In the genomic region with DNA sequence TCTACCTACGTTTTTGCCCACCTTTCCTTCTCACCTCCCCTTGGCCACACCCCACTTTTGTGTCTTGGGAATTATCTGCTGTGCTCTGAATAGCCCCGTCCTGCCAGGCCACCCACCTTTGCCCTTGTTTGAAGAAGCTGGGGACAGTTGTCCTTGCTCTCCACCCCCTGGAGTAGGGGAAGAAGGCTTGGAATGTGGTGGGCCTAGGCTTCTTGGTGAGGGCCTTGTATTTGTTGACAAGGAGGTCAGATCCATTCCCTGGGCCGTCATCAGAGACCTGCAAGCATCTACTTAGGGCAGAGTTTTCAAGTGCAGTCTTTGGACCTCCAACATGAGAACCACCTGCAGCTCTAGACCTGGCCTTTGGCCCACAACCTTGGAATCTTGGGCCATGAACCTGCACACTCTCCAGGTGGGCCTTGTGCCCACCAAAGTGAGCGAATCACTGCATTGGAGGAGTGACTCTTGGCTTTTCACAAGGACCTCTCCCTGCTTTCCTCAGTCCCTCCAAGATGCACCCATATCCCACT, we compare ENCODE assay signal across 23 cellular contexts.
"Had no signal": no experiment of that assay in that cellular context is flagged by ENCODE, and none has a peak within 500 bp of the region (broad histone marks: within the 10 kb centered on the region; RNA-seq: fewer than 3 reads in every experiment).

No MANE protein-coding gene starts in this region.

- ATAC-seq: esophagus mucosa, left colon, right lobe of liver had no signal

- H3K36me3 Mint-ChIP-seq: memory B cell; stimulated activated memory B cell treated with anti-CD40 and anti-IgM and Interleukin-4, amounts not matched to agents 10 μg/mL and 1 μg/mL and 100 μg/mL, for 72 hours; type B pancreatic cell had no signal

- H3K9me3 ChIP-seq: right lobe of liver, SJCRH30, stomach, testis had no signal

- H3K36me3 ChIP-seq: brain microvascular endothelial cell, right lobe of liver, SJCRH30, stomach, WERI-Rb-1 had no signal

- H3K4me1 Mint-ChIP-seq: memory B cell; stimulated activated memory B cell treated with anti-CD40 and anti-IgM and Interleukin-4, amounts not matched to agents 10 μg/mL and 1 μg/mL and 100 μg/mL, for 72 hours had no signal

- H3K4me3 ChIP-seq: right lobe of liver, SJCRH30, skin epidermis, stomach, testis had no signal

- DNase-seq: activated CD4-positive, alpha-beta T cell treated with anti-CD3 and anti-CD28 coated beads, Interleukin-2, amount 10 ng/mL, durations not matched to agents 7 days and 5 days; activated CD4-positive, CD25-positive, alpha-beta regulatory T cell treated with anti-CD3 and anti-CD28 coated beads, Interleukin-2, amount 50 U/mL, for 72 hours; activated naive CD4-positive, alpha-beta T cell treated with Interleukin-2 at 50 U/mL for 16 hours; activated naive CD8-positive, alpha-beta T cell treated with anti-CD3 and anti-CD28 coated beads, Interleukin-2, amount 10 ng/mL, durations not matched to agents 7 days and 5 days; activated T-cell treated with anti-CD3 and anti-CD28 coated beads, Interleukin-2, amount 50 U/mL, for 4 hours; cortex of kidney; left colon; occipital lobe; right lobe of liver; stomach; testis; WERI-Rb-1 had no signal

- H3K4me1 ChIP-seq: right lobe of liver, stomach, testis had no signal

- H3K4me3 Mint-ChIP-seq: activated CD4-positive, alpha-beta T cell treated with anti-CD3 and anti-CD28 coated beads, Interleukin-2, amount 10 ng/mL, durations not matched to agents 7 days and 5 days; activated CD8-positive, alpha-beta T cell treated with anti-CD3 and anti-CD28 coated beads for 36 hours; activated naive CD8-positive, alpha-beta T cell treated with anti-CD3 and anti-CD28 coated beads, Interleukin-2, amount 10 ng/mL, durations not matched to agents 7 days and 5 days; activated T-cell treated with anti-CD3 and anti-CD28 coated beads, Interleukin-2, amount 50 U/mL, for 4 hours; central memory CD8-positive, alpha-beta T cell; memory B cell; stimulated activated memory B cell treated with anti-CD40 and anti-IgM and Interleukin-4, amounts not matched to agents 10 μg/mL and 1 μg/mL and 100 μg/mL, for 72 hours; type B pancreatic cell had no signal

- H3K27me3 ChIP-seq: brain microvascular endothelial cell, right lobe of liver, SJCRH30, stomach, testis had no signal

- H3K27ac ChIP-seq: right lobe of liver, SJCRH30, skin epidermis, stomach, testis, WERI-Rb-1 had no signal

- H3K27me3 Mint-ChIP-seq: activated CD4-positive, alpha-beta T cell treated with anti-CD3 and anti-CD28 coated beads, Interleukin-2, amount 10 ng/mL, durations not matched to agents 7 days and 5 days; activated CD8-positive, alpha-beta T cell treated with anti-CD3 and anti-CD28 coated beads for 36 hours; central memory CD8-positive, alpha-beta T cell; memory B cell; stimulated activated memory B cell treated with anti-CD40 and anti-IgM and Interleukin-4, amounts not matched to agents 10 μg/mL and 1 μg/mL and 100 μg/mL, for 72 hours; type B pancreatic cell had no signal

- H3K27ac Mint-ChIP-seq: activated CD4-positive, alpha-beta T cell treated with anti-CD3 and anti-CD28 coated beads, Interleukin-2, amount 10 ng/mL, durations not matched to agents 7 days and 5 days; activated CD8-positive, alpha-beta T cell treated with anti-CD3 and anti-CD28 coated beads for 36 hours; activated naive CD8-positive, alpha-beta T cell treated with anti-CD3 and anti-CD28 coated beads, Interleukin-2, amount 10 ng/mL, durations not matched to agents 7 days and 5 days; memory B cell; stimulated activated memory B cell treated with anti-CD40 and anti-IgM and Interleukin-4, amounts not matched to agents 10 μg/mL and 1 μg/mL and 100 μg/mL, for 72 hours; type B pancreatic cell had no signal

- FAIRE-seq: frontal cortex, TTC549 had no signal

- H3K9me3 Mint-ChIP-seq: activated CD4-positive, alpha-beta T cell treated with anti-CD3 and anti-CD28 coated beads, Interleukin-2, amount 10 ng/mL, durations not matched to agents 7 days and 5 days; activated CD8-positive, alpha-beta T cell treated with anti-CD3 and anti-CD28 coated beads for 36 hours; activated naive CD8-positive, alpha-beta T cell treated with anti-CD3 and anti-CD28 coated beads, Interleukin-2, amount 10 ng/mL, durations not matched to agents 7 days and 5 days; activated T-cell treated with anti-CD3 and anti-CD28 coated beads, Interleukin-2, amount 50 U/mL, for 4 hours; central memory CD8-positive, alpha-beta T cell; memory B cell had no signal
